ENCODE assay signal across 13 cellular contexts in genomic region chr12:2360630-2361170, GRCh38.
DNase-seq lines count a peak whose midpoint lies in the region; ATAC-seq and TF ChIP-seq lines count a peak whose summit lies in the region.
"Had no signal": no experiment of that assay in that cellular context is flagged by ENCODE, and none has a peak within 500 bp of the region (broad histone marks: within the 10 kb centered on the region; RNA-seq: fewer than 3 reads in every experiment).

No MANE protein-coding gene starts in this region.

- no TSS peak for BruUV-seq in PC-3 (replicated peaks; lab: Mats Ljungman, UMichigan)

- H3K27ac ChIP-seq in left ventricle myocardium inferior (replicated peaks) (peak overlapping the region; percentile 28), right atrium auricular region (no peak overlapping the region), PC-3 (ENCODE audit: low read length) (no peak overlapping the region), esophagus muscularis mucosa (replicated peaks in 1 of 4) (no peak overlapping the region), tibial artery (no peak overlapping the region)

- TF ChIP-seq CTCF in left ventricle myocardium inferior (IDR thresholded peaks at IDR 0.05; ENCODE audit: borderline replicate concordance) (peak; percentile 51), right atrium auricular region (IDR thresholded peaks at IDR 0.05) (peak in 1 of 2 donors; percentile 37), PC-3 (conservative IDR thresholded peaks at IDR 0.05; ENCODE audit: low read depth, low read length) (peak; percentile 40), esophagus muscularis mucosa (IDR thresholded peaks at IDR 0.05) (peak in 2 of 3 experiments; percentile 13 to 33), tibial artery (IDR thresholded peaks at IDR 0.05) (peak; percentile 15 to 18)

- no peaks in the 10 kb centered on the region for H3K9me3 ChIP-seq in left ventricle myocardium inferior (replicated peaks)
- H3K9me3 ChIP-seq in right atrium auricular region = no peaks in the 10 kb centered on the region
- H3K9me3 ChIP-seq in PC-3 (ENCODE audit: low read length) = no peaks in the 10 kb centered on the region
- no peaks in the 10 kb centered on the region for H3K9me3 ChIP-seq in esophagus muscularis mucosa
- H3K9me3 ChIP-seq in tibial artery = no peaks in the 10 kb centered on the region

- intact Hi-C loops in left ventricle myocardium inferior (cut with micrococcal nuclease) = no loop called here
- intact Hi-C loops in PC-3 (cut with micrococcal nuclease) = no loop called here
- intact Hi-C loops in esophagus muscularis mucosa (cut with DNase I) = no loop called here
- intact Hi-C loops in tibial artery (cut with DNase I; ENCODE audit: low total_unique reads) = no loop called here

- H3K4me1 ChIP-seq in left ventricle myocardium inferior = peaks cover 77% of the 10 kb centered on the region
- peaks cover 0 to 27% of the 10 kb centered on the region in 2 donors for H3K4me1 ChIP-seq in right atrium auricular region
- H3K4me1 ChIP-seq in PC-3 (ENCODE audit: insufficient read depth, low read length) = no peaks in the 10 kb centered on the region
- peaks cover 22 to 45% (median 26%) of the 10 kb centered on the region in 4 donors for H3K4me1 ChIP-seq in esophagus muscularis mucosa
- H3K4me1 ChIP-seq in tibial artery = peaks cover 0 to 38% (median 15%) of the 10 kb centered on the region in 4 donors

- no peak overlapping the region for H3K9ac ChIP-seq in PC-3 (ENCODE audit: low read length)

- ATAC-seq in PC-3 (no peak), HG03342 (IDR thresholded peaks at IDR 0.05; ENCODE audit: unreplicated experiment) (no peak)

- CTCF ChIA-PET in PC-3 (lab: Charles Lee) = no interaction called here

- H3K36me3 ChIP-seq in left ventricle myocardium inferior (no peaks in the 10 kb centered on the region), right atrium auricular region (no peaks in the 10 kb centered on the region), PC-3 (ENCODE audit: low read depth, low read length) (no peaks in the 10 kb centered on the region), esophagus muscularis mucosa (no peaks in the 10 kb centered on the region), tibial artery (no peaks in the 10 kb centered on the region)

- H3F3A ChIP-seq in PC-3 (ENCODE audit: low read length, unreplicated experiment) = no peaks in the 10 kb centered on the region

- DNase-seq in left ventricle myocardium inferior (no peak), right atrium auricular region (ENCODE audit: low spot score) (no peak), PC-3 (peak; percentile 19), esophagus muscularis mucosa (ENCODE audit: extremely low spot score) (no peak), tibial artery (no peak), NCI-H1694 (lab: John Stamatoyannopoulos, UW) (no peak), NCI-H146 treated with DMSO at 0.1 percent for 48 hours (lab: John Stamatoyannopoulos, UW; ENCODE audit: unreplicated experiment) (no peak)
- DNase-seq: DMS79 treated with DMSO at 0.1 percent for 48 hours; NCI-H2081 treated with DMSO at 0.1 percent for 48 hours; stimulated activated CD4-positive, alpha-beta T cell treated with anti-CD3 and anti-CD28 coated beads, Interleukin-4, amount 100 ng/mL, for 1 hour; stimulated activated naive CD4-positive, alpha-beta T cell; T-helper 2 cell had no signal

- 93% methylated on average over 11 of the region's 11 CpGs for WGBS in esophagus muscularis mucosa

- no peak overlapping the region for H2AFZ ChIP-seq in PC-3 (ENCODE audit: low read length)

- no peaks in the 10 kb centered on the region for H3K79me2 ChIP-seq in PC-3 (ENCODE audit: low read length)

- H4K20me1 ChIP-seq in PC-3 (ENCODE audit: low read length) = no peaks in the 10 kb centered on the region

- POLR2A ChIA-PET in PC-3 (lab: Charles Lee; ENCODE audit: unreplicated experiment) = interaction anchor here (0.6 kb wide), 1 partner anchor 76 kb away, joined by 4 read pairs; no protein-coding TSS in a partner anchor

- H3K4me2 ChIP-seq in PC-3 (ENCODE audit: low read length) = no peak overlapping the region

- H3K4me3 ChIP-seq in left ventricle myocardium inferior (no peak overlapping the region), right atrium auricular region (no peak overlapping the region), PC-3 (ENCODE audit: low read length) (no peak overlapping the region), esophagus muscularis mucosa (no peak overlapping the region), tibial artery (no peak overlapping the region)

- no peaks in the 10 kb centered on the region for H3K27me3 ChIP-seq in left ventricle myocardium inferior (ENCODE audit: low read depth)
- H3K27me3 ChIP-seq in right atrium auricular region = no peaks in the 10 kb centered on the region
- peaks cover 19% of the 10 kb centered on the region for H3K27me3 ChIP-seq in PC-3 (ENCODE audit: low read length)
- no peaks in the 10 kb centered on the region for H3K27me3 ChIP-seq in esophagus muscularis mucosa
- H3K27me3 ChIP-seq in tibial artery = no peaks in the 10 kb centered on the region

- H3K9me2 ChIP-seq in PC-3 (replicated peaks; ENCODE audit: low read length) = no peaks in the 10 kb centered on the region

- TF ChIP-seq POLR2A in esophagus muscularis mucosa (IDR thresholded peaks at IDR 0.05; ENCODE audit: low read depth) = no peak

- no peak for TF ChIP-seq EP300 in esophagus muscularis mucosa (IDR thresholded peaks at IDR 0.05)
